8 cellular contexts compared by ENCODE assay signal in genomic region chr5:149485655-149486615, GRCh38.
DNase-seq lines count a peak whose midpoint lies in the region; ATAC-seq and TF ChIP-seq lines count a peak whose summit lies in the region.

No MANE protein-coding gene starts in this region.

- WGBS in gastroesophageal sphincter (ENCODE audit: low coverage in 1 of 2), 2 donors: 4 to 8% methylated on average over 1 to 2 of the region's 2 CpGs

- no peaks in the 10 kb centered on the region for H3K9me3 ChIP-seq in gastroesophageal sphincter
- no peaks in the 10 kb centered on the region for H3K9me3 ChIP-seq in gastrocnemius medialis

- TF ChIP-seq POLR2A in gastroesophageal sphincter (IDR thresholded peaks at IDR 0.05) (no peak), gastrocnemius medialis (IDR thresholded peaks at IDR 0.05) (peak in 1 of 2 donors; percentile 12)

- peak; percentile 72 for TF ChIP-seq EP300 in gastroesophageal sphincter (IDR thresholded peaks at IDR 0.05)

- H3K27me3 ChIP-seq in gastroesophageal sphincter: no peaks in the 10 kb centered on the region
- H3K27me3 ChIP-seq in gastrocnemius medialis: no peaks in the 10 kb centered on the region

- peaks cover 21 to 99% (median 38%) of the 10 kb centered on the region in 3 donors for H3K4me1 ChIP-seq in gastroesophageal sphincter
- peaks cover 57 to 63% of the 10 kb centered on the region in 2 donors for H3K4me1 ChIP-seq in gastrocnemius medialis

- DNase-seq in NCI-H748 (lab: John Stamatoyannopoulos, UW; ENCODE audit: unreplicated experiment): peak; percentile 43
- no peak for DNase-seq in NCI-H748 treated with DMSO at 0.1 percent for 48 hours (lab: John Stamatoyannopoulos, UW)
- peak; percentile 91 to 94 for DNase-seq in gastrocnemius medialis
- no peak for DNase-seq in epidermal melanocyte (ENCODE audit: insufficient read length, low spot score)

- TF ChIP-seq CTCF in gastroesophageal sphincter (IDR thresholded peaks at IDR 0.05) (no peak), gastrocnemius medialis (IDR thresholded peaks at IDR 0.05 in 4 of 5, conservative IDR thresholded peaks at IDR 0.05 in 1 of 5) (no peak)

- intact Hi-C loops in gastrocnemius medialis (cut with DNase I; ENCODE audit: low total_unique reads): loop anchor here (1.0 to 2.0 kb wide), 2 partner anchors 29 to 65 kb away; partner anchors contain the start of gene CSNK1A1

- peak; percentile 77 for ATAC-seq in SK-N-SH treated with all-trans-retinoic acid at 6 μM for 48 hours
- peak; percentile 91 for ATAC-seq in gastroesophageal sphincter
- ATAC-seq in gastrocnemius medialis: peak; percentile 88 to 90
- no peak for ATAC-seq in GM18511 (IDR thresholded peaks at IDR 0.05; ENCODE audit: unreplicated experiment)
- ATAC-seq in GM21825 (IDR thresholded peaks at IDR 0.05; ENCODE audit: unreplicated experiment): no peak

- peak overlapping the region; percentile 82 to 95 (median 92) for H3K27ac ChIP-seq in gastroesophageal sphincter
- H3K27ac ChIP-seq in gastrocnemius medialis: peak overlapping the region; percentile 84 to 87 (median 85)

- H3K36me3 ChIP-seq in gastroesophageal sphincter: no peaks in the 10 kb centered on the region
- H3K36me3 ChIP-seq in gastrocnemius medialis: no peaks in the 10 kb centered on the region

- in situ Hi-C loops in gastrocnemius medialis (cut with MboI; ENCODE audit: low sequenced_read_pairs in 4 of 4): no loop called here

- H3K4me3 ChIP-seq in gastroesophageal sphincter (no peak overlapping the region), gastrocnemius medialis (no peak overlapping the region)

TF ChIP-seq in SK-N-SH treated with all-trans-retinoic acid at 6 μM for 48 hours, 23 proteins besides CTCF, POLR2A, EP300 and RAD21:
- TF ChIP-seq CREB5 (CRISPR knock-in tag; IDR thresholded peaks at IDR 0.05; ENCODE audit: low read depth) (peak; percentile 78; the same call in 1 of the 2 replicates), BACH2 (CRISPR knock-in tag; IDR thresholded peaks at IDR 0.05; ENCODE audit: borderline replicate concordance) (no peak), GLIS3 (CRISPR knock-in tag; IDR thresholded peaks at IDR 0.05) (no peak), SNAI2 (CRISPR knock-in tag; IDR thresholded peaks at IDR 0.05) (peak; percentile 22; the same call in 1 of the 2 replicates), TOX (CRISPR knock-in tag; IDR thresholded peaks at IDR 0.05; ENCODE audit: borderline replicate concordance) (peak; percentile 91), ESRRG (CRISPR knock-in tag; IDR thresholded peaks at IDR 0.05) (peak; percentile 29; the same call in 1 of the 2 replicates), PATZ1 (CRISPR knock-in tag; IDR thresholded peaks at IDR 0.05; ENCODE audit: borderline replicate concordance) (peak; percentile 57; the same call in 1 of the 2 replicates), CSRNP3 (CRISPR knock-in tag; IDR thresholded peaks at IDR 0.05) (peak; percentile 47; the same call in 1 of the 2 replicates), ZFP3 (CRISPR knock-in tag; IDR thresholded peaks at IDR 0.05) (no peak), TCF4 (CRISPR knock-in tag; IDR thresholded peaks at IDR 0.05; ENCODE audit: borderline replicate concordance) (peak; percentile 75), RARB (CRISPR knock-in tag; IDR thresholded peaks at IDR 0.05) (peak; percentile 86), ISL1 (CRISPR knock-in tag; IDR thresholded peaks at IDR 0.05) (peak; percentile 89), ZC3H10 (CRISPR knock-in tag; IDR thresholded peaks at IDR 0.05) (peak; percentile 89; the same call in 1 of the 2 replicates)

Comparison
In these comparisons a context has a peak if more than half of its experiments do, and no peak if none do; other contexts are left out.
1. DNase-seq: peak in NCI-H748 (single experiment) and gastrocnemius medialis (2 of 2); none in NCI-H748 treated with DMSO at 0.1 percent for 48 hours (single experiment) and epidermal melanocyte (single experiment).
2. ATAC-seq: peak in SK-N-SH treated with all-trans-retinoic acid at 6 μM for 48 hours (single experiment), gastroesophageal sphincter (single experiment) and gastrocnemius medialis (2 of 2); none in GM18511 (single experiment) and GM21825 (single experiment).